ENCODE assay signal across 14 cellular contexts in genomic region chr10:48282829-48283228, GRCh38. TPM values are rescaled to one million over a fixed set of nuclear protein-coding genes. Genes with fewer than 3 reads are reported as not detected.
DNase-seq lines count a peak whose midpoint lies in the region; ATAC-seq, FAIRE-seq and TF ChIP-seq lines count a peak whose summit lies in the region.
"Had no signal": no experiment of that assay in that cellular context is flagged by ENCODE, and none has a peak within 500 bp of the region (broad histone marks: within the 10 kb centered on the region; RNA-seq: fewer than 3 reads in every experiment).

No MANE protein-coding gene starts in this region.

- intact Hi-C loops in head of caudate nucleus (cut with DNase I): no loop called here
- intact Hi-C loops in body of pancreas (cut with DNase I): no loop called here

- FAIRE-seq in GM18507 (lab: Jason Lieb, UNC): peak; percentile 86

- no peaks in the 10 kb centered on the region for H3K36me3 ChIP-seq in body of pancreas (replicated peaks in 1 of 2; ENCODE audit: insufficient read depth in 1 of 2, low read depth in 2 of 2)
- H3K36me3 ChIP-seq: SJSA1 had no signal

- H3K27ac ChIP-seq in body of pancreas: no peak overlapping the region
- H3K27ac ChIP-seq: SJSA1 had no signal

- TF ChIP-seq POLR2A in body of pancreas (IDR thresholded peaks at IDR 0.05): no peak

- no peaks in the 10 kb centered on the region for H3K9me3 ChIP-seq in body of pancreas

- ATAC-seq in GM19467 (IDR thresholded peaks at IDR 0.05; ENCODE audit: unreplicated experiment) (peak; percentile 70), HG02884 (IDR thresholded peaks at IDR 0.05; ENCODE audit: unreplicated experiment) (peak; percentile 51), HG03521 (IDR thresholded peaks at IDR 0.05; ENCODE audit: unreplicated experiment) (peak; percentile 71), body of pancreas (no peak)
- ATAC-seq: activated CD4-positive, CD25-positive, alpha-beta regulatory T cell treated with anti-CD3 and anti-CD28 coated beads, Interleukin-2, amount 50 U/mL, for 24 hours; activated T-cell treated with anti-CD3 and anti-CD28 coated beads, Interleukin-2, amount 50 U/mL, for 4 hours; HCT116 had no signal

- no peaks in the 10 kb centered on the region for H3K27me3 ChIP-seq in body of pancreas
- H3K27me3 ChIP-seq: SJSA1 had no signal

- peaks cover 6% of the 10 kb centered on the region for H3K4me1 ChIP-seq in body of pancreas
- H3K4me1 ChIP-seq: SJSA1 had no signal

- no peak for DNase-seq in GM18507 (ENCODE audit: extremely low spot score, insufficient read length, low read depth)
- DNase-seq in NCI-H446 treated with DMSO at 0.1 percent for 48 hours (lab: John Stamatoyannopoulos, UW): no peak
- DNase-seq in superior temporal gyrus (ENCODE audit: extremely low spot score): no peak
- no peak for DNase-seq in head of caudate nucleus
- no peak for DNase-seq in body of pancreas
- DNase-seq: activated T-cell treated with anti-CD3 and anti-CD28 coated beads, Interleukin-2, amount 50 U/mL, for 4 hours; NCI-H446; substantia nigra had no signal

- H3K4me3 ChIP-seq in body of pancreas: no peak overlapping the region
- H3K4me3 ChIP-seq: SJSA1 had no signal

- no peak for TF ChIP-seq CTCF in body of pancreas (IDR thresholded peaks at IDR 0.05)

RNA-seq across cellular contexts. Expression of gene FRMPD2, which starts 8.3 kb away (rescaled TPM):
- total RNA-seq in body of pancreas: not detected
- total RNA-seq: activated T-cell treated with anti-CD3 and anti-CD28 coated beads, Interleukin-2, amount 50 U/mL, for 4 hours had no signal

RNA-seq across cellular contexts. Expression of gene MAPK8, which starts 23.6 kb away (rescaled TPM):
- 10 to 100 TPM; 16.1 to 22.7 TPM for total RNA-seq in body of pancreas
